In the genomic region with DNA sequence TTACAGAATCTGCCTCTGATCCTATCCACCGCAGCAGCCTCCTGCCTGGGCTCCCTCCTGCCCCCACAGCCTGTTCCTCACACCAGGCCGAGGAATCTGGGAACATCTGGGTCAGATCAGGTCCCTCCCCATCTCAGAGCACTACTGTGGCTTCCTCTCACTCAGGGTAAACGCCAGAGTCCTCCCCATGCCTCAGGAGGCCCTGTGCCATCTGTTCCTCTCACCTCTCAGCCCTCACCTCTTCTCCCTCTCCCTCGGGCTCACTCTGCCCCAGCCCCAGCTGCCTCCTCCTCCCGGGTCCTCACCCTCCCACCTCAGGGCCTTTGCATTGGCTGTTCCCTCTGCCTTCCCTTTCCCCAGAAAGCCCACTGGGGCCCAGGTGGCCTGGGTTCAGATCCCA, we compare ENCODE assay signal across 20 cellular contexts. TPM values are rescaled to one million over a fixed set of nuclear protein-coding genes. Genes with fewer than 3 reads are reported as not detected.
DNase-seq lines count a peak whose midpoint lies in the region; ATAC-seq and TF ChIP-seq lines count a peak whose summit lies in the region.
"Had no signal": no experiment of that assay in that cellular context is flagged by ENCODE, and none has a peak within 500 bp of the region (broad histone marks: within the 10 kb centered on the region; RNA-seq: fewer than 3 reads in every experiment).

No MANE protein-coding gene starts in this region.

- no peak for TF ChIP-seq CTCF in HEK293 (tag by site-specific recombination; IDR thresholded peaks at IDR 0.05)
- no peak for TF ChIP-seq CTCF in osteocyte (IDR thresholded peaks at IDR 0.05)

- H2BK120ac ChIP-seq in mesendoderm (ENCODE audit: low read depth, low read length), result no peak overlapping the region

- no peak overlapping the region for H2BK5ac ChIP-seq in mesendoderm (ENCODE audit: low read length)

- H3K4me1 Mint-ChIP-seq in osteocyte (ENCODE audit: unreplicated experiment), result no peaks in the 10 kb centered on the region

- H3K4me3 ChIP-seq in HEK293 (ENCODE audit: low read depth, low read length) (no peak overlapping the region), mesendoderm (ENCODE audit: low read length) (no peak overlapping the region)
- H3K4me3 ChIP-seq: esophagus squamous epithelium, pancreas had no signal

- no peak overlapping the region for H3K56ac ChIP-seq in mesendoderm (ENCODE audit: low read length)

- H2AK5ac ChIP-seq in mesendoderm (ENCODE audit: low read length), result no peak overlapping the region

- H3K9me3 ChIP-seq in HEK293 (ENCODE audit: control insufficient read depth, insufficient read depth, low read depth, low read length), result no peaks in the 10 kb centered on the region; the same call in 1 of the 2 replicates
- H3K9me3 ChIP-seq: pancreas had no signal

- no peaks in the 10 kb centered on the region for H3K36me3 Mint-ChIP-seq in activated naive CD4-positive, alpha-beta T cell treated with anti-CD3 and anti-CD28 coated beads, Interleukin-2, amount 50 U/mL, for 72 hours
- no peaks in the 10 kb centered on the region for H3K36me3 Mint-ChIP-seq in osteocyte (ENCODE audit: unreplicated experiment)

- H2BK15ac ChIP-seq in mesendoderm (replicated peaks; ENCODE audit: low read depth), result no peak overlapping the region

- no peaks in the 10 kb centered on the region for H3K79me1 ChIP-seq in mesendoderm (ENCODE audit: low read length)

- ATAC-seq in activated naive CD4-positive, alpha-beta T cell treated with anti-CD3 and anti-CD28 coated beads, Interleukin-2, amount 50 U/mL, for 72 hours, result no peak

- H3K4me3 Mint-ChIP-seq in osteocyte (ENCODE audit: unreplicated experiment), result no peak overlapping the region
- H3K4me3 Mint-ChIP-seq: activated naive CD4-positive, alpha-beta T cell treated with anti-CD3 and anti-CD28 coated beads for 36 hours had no signal

- CTCF ChIA-PET in HEK293 (lab: Yijun Ruan, JAX), result interaction anchor here (0.6 kb wide), 1 partner anchor 612 kb away, joined by 7 read pairs; no protein-coding TSS in a partner anchor

- H4K5ac ChIP-seq in mesendoderm (ENCODE audit: low read length), result no peak overlapping the region

- H3K4ac ChIP-seq in mesendoderm (ENCODE audit: low read depth, low read length), result no peak overlapping the region

- no peak overlapping the region for H3K23ac ChIP-seq in mesendoderm (ENCODE audit: low read length)

- H3K27me3 Mint-ChIP-seq in osteocyte (ENCODE audit: unreplicated experiment), result peaks cover 3% of the 10 kb centered on the region

- WGBS in mesendoderm (ENCODE audit: extremely low coverage, insufficient coverage, low lambda C conversion rate), result no CpG with 5 or more reads among the region's 5 CpGs

- no peaks in the 10 kb centered on the region for H3K27me3 ChIP-seq in mesendoderm (ENCODE audit: insufficient read depth, low read length, poor library complexity)
- H3K27me3 ChIP-seq: pancreas had no signal

- H3K27ac ChIP-seq in HEK293 (ENCODE audit: extremely low read depth, low read depth, low read length) (no peak overlapping the region), mesendoderm (ENCODE audit: low read depth, low read length) (no peak overlapping the region)
- H3K27ac ChIP-seq: esophagus squamous epithelium, pancreas had no signal

- POLR2A ChIA-PET in HEK293 (lab: Yijun Ruan, JAX), result interaction anchor here (0.7 kb wide), 1 partner anchor 83 kb away, joined by 5 read pairs; no protein-coding TSS in a partner anchor

- no peak overlapping the region for H3K4me2 ChIP-seq in mesendoderm (ENCODE audit: low read length)

- H3K4me1 ChIP-seq in HEK293 (ENCODE audit: control insufficient read depth, insufficient read depth, low read length) (no peaks in the 10 kb centered on the region), mesendoderm (ENCODE audit: control insufficient read depth, low read depth, low read length) (no peaks in the 10 kb centered on the region)
- H3K4me1 ChIP-seq: pancreas had no signal

- H3K27ac Mint-ChIP-seq in activated naive CD4-positive, alpha-beta T cell treated with anti-CD3 and anti-CD28 coated beads, Interleukin-2, amount 50 U/mL, for 72 hours, result peak overlapping the region; percentile 4 to 81
- H3K27ac Mint-ChIP-seq in osteocyte (ENCODE audit: unreplicated experiment), result no peak overlapping the region
- H3K27ac Mint-ChIP-seq: activated naive CD4-positive, alpha-beta T cell treated with anti-CD3 and anti-CD28 coated beads for 36 hours had no signal

- no peak overlapping the region for H3K18ac ChIP-seq in mesendoderm (ENCODE audit: low read length)

- no peaks in the 10 kb centered on the region for H3K79me2 ChIP-seq in mesendoderm (ENCODE audit: control insufficient read depth, insufficient read depth, low read length)

- H3K9ac ChIP-seq in mesendoderm (ENCODE audit: low read length), result no peak overlapping the region

- H3K9me3 Mint-ChIP-seq in activated naive CD4-positive, alpha-beta T cell treated with anti-CD3 and anti-CD28 coated beads, Interleukin-2, amount 50 U/mL, for 72 hours, result peaks cover 0 to 4% of the 10 kb centered on the region in 2 donors
- H3K9me3 Mint-ChIP-seq in osteocyte (ENCODE audit: unreplicated experiment), result no peaks in the 10 kb centered on the region
- H3K9me3 Mint-ChIP-seq: activated naive CD4-positive, alpha-beta T cell treated with anti-CD3 and anti-CD28 coated beads for 36 hours had no signal

- DNase-seq in activated naive CD4-positive, alpha-beta T cell treated with anti-CD3 and anti-CD28 coated beads, Interleukin-2, amount 50 U/mL, for 72 hours (ENCODE audit: low spot score in 2 of 2), result no peak
- DNase-seq in activated naive CD4-positive, alpha-beta T cell treated with anti-CD3 and anti-CD28 coated beads, Interleukin-2, amount 50 U/mL, for 16 hours, result no peak
- DNase-seq in ecto neural progenitor cell (ENCODE audit: low spot score), result peak; percentile 34
- DNase-seq in osteocyte (ENCODE audit: extremely low spot score, unreplicated experiment), result peak; percentile 77
- no peak for DNase-seq in LoVo (ENCODE audit: low spot score)
- no peak for DNase-seq in mesendoderm
- no peak for DNase-seq in hypothalamus (lab: John Stamatoyannopoulos, UW)
- DNase-seq: ACHN; activated CD4-positive, alpha-beta T cell treated with anti-CD3 and anti-CD28 coated beads for 4 hours; activated naive CD4-positive, alpha-beta T cell treated with anti-CD3 and anti-CD28 coated beads for 36 hours; activated T-cell treated with anti-CD3 and anti-CD28 coated beads, Interleukin-2, amount 50 U/mL, for 48 hours; cortex of kidney; esophagus squamous epithelium; HCEC 1CT; naive B cell; NCI-H146; NK-92 treated with Interleukin-12 subunit alpha and Interleukin-12 subunit beta, amount 100 ng/mL, for 24 hours; pancreas; SHP77 had no signal

- H3K36me3 ChIP-seq in HEK293 (ENCODE audit: control insufficient read depth in 2 of 2, insufficient read depth in 1 of 2, low read length in 2 of 2) (no peaks in the 10 kb centered on the region; a peak in 1 of 3 replicates), mesendoderm (ENCODE audit: control insufficient read depth, insufficient read depth, low read length) (no peaks in the 10 kb centered on the region)
- H3K36me3 ChIP-seq: esophagus squamous epithelium, pancreas had no signal

- no peak overlapping the region for H4K8ac ChIP-seq in mesendoderm (ENCODE audit: low read depth, low read length)

TF ChIP-seq in HEK293, 187 proteins besides CTCF, POLR2A, EP300 and RAD21 (continues in another document):
- TF ChIP-seq ZNF416 (tag by site-specific recombination; IDR thresholded peaks at IDR 0.05) (no peak), ZNF585B (tag by site-specific recombination; IDR thresholded peaks at IDR 0.05) (no peak), ZBTB20 (tag by site-specific recombination; IDR thresholded peaks at IDR 0.05) (no peak), ZNF239 (tag by site-specific recombination; IDR thresholded peaks at IDR 0.05) (no peak), ZBTB1 (tag by site-specific recombination; IDR thresholded peaks at IDR 0.05) (no peak), ZSCAN30 (tag by site-specific recombination; IDR thresholded peaks at IDR 0.05) (no peak), ZNF140 (tag by site-specific recombination; IDR thresholded peaks at IDR 0.05) (no peak), ZNF354C (tag by site-specific recombination; IDR thresholded peaks at IDR 0.05; ENCODE audit: borderline replicate concordance, low read depth) (no peak), ZNF133 (tag by site-specific recombination; IDR thresholded peaks at IDR 0.05) (no peak), KLF10 (tag by site-specific recombination; IDR thresholded peaks at IDR 0.05) (no peak), ZNF623 (tag by site-specific recombination; IDR thresholded peaks at IDR 0.05) (peak; percentile 81), YY2 (tag by site-specific recombination; IDR thresholded peaks at IDR 0.05) (no peak), ZNF768 (tag by site-specific recombination; IDR thresholded peaks at IDR 0.05) (no peak), PRDM1 (tag by site-specific recombination; IDR thresholded peaks at IDR 0.05) (no peak)
- TF ChIP-seq, protein P1, sequence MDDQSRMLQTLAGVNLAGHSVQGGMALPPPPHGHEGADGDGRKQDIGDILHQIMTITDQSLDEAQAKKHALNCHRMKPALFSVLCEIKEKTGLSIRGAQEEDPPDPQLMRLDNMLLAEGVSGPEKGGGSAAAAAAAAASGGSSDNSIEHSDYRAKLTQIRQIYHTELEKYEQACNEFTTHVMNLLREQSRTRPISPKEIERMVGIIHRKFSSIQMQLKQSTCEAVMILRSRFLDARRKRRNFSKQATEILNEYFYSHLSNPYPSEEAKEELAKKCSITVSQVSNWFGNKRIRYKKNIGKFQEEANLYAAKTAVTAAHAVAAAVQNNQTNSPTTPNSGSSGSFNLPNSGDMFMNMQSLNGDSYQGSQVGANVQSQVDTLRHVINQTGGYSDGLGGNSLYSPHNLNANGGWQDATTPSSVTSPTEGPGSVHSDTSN (CRISPR knock-in tag; IDR thresholded peaks at IDR 0.05), result no peak

RNA-seq across cellular contexts. Expression of a gene that starts 18.2 kb away (rescaled TPM):
- total RNA-seq in activated naive CD4-positive, alpha-beta T cell treated with anti-CD3 and anti-CD28 coated beads, Interleukin-2, amount 50 U/mL, for 72 hours, result 1 to 10 TPM; 4.6 to 8.2 TPM
- total RNA-seq in osteocyte, result 0.21 and 0.38 TPM in 2 replicates
- polyA plus RNA-seq in mesendoderm (2013, experiment 1 of 2), result 0.25 TPM
- polyA plus RNA-seq in mesendoderm (2013, experiment 2 of 2), result 0.29 TPM

RNA-seq across cellular contexts. Expression of a gene that starts 54.7 kb away (rescaled TPM):
- total RNA-seq in activated naive CD4-positive, alpha-beta T cell treated with anti-CD3 and anti-CD28 coated beads, Interleukin-2, amount 50 U/mL, for 72 hours, result 100 to 1,000 TPM in 1 of 2 donors, 10 to 100 TPM in 1; 93.6 to 114 TPM
- total RNA-seq in osteocyte, result 85.6 and 88.2 TPM in 2 replicates
- polyA plus RNA-seq in mesendoderm (2013, experiment 1 of 2), result 114 TPM
- polyA plus RNA-seq in mesendoderm (2013, experiment 2 of 2), result 113 TPM

Comparison
In these comparisons a context has a peak if more than half of its experiments do, and no peak if none do; other contexts are left out.
1. DNase-seq: peak in ecto neural progenitor cell (single experiment) and osteocyte (single experiment); none in activated naive CD4-positive, alpha-beta T cell treated with anti-CD3 and anti-CD28 coated beads, Interleukin-2, amount 50 U/mL, for 72 hours (0 of 2), activated naive CD4-positive, alpha-beta T cell treated with anti-CD3 and anti-CD28 coated beads, Interleukin-2, amount 50 U/mL, for 16 hours (single experiment), LoVo (single experiment), mesendoderm (single experiment) and hypothalamus (0 of 51).